In genomic region chr22:31161386-31161785, GRCh38 we compare ENCODE assay signal across 8 cellular contexts. TPM values are rescaled to one million over a fixed set of nuclear protein-coding genes. Genes with fewer than 3 reads are reported as not detected.
DNase-seq lines count a peak whose midpoint lies in the region; ATAC-seq and TF ChIP-seq lines count a peak whose summit lies in the region.

No MANE protein-coding gene starts in this region.

- H3K4me1 ChIP-seq in HEK293 (ENCODE audit: control insufficient read depth, insufficient read depth, low read length) (peaks cover 7% of the 10 kb centered on the region), iPS-18a (ENCODE audit: control insufficient read depth, low read depth, low read length) (peaks cover 4% of the 10 kb centered on the region), smooth muscle cell (ENCODE audit: low read depth) (peaks cover 10% of the 10 kb centered on the region)

- intact Hi-C loops in activated CD8-positive, alpha-beta T cell treated with anti-CD3 and anti-CD28 coated beads for 36 hours (cut with micrococcal nuclease) = no loop called here

- POLR2A ChIA-PET in HEK293 (lab: Yijun Ruan, JAX) = interaction anchor here (0.6 to 1.8 kb wide), 4 partner anchors 15 to 371 kb away, joined by 3 to 5 read pairs (median 4); partner anchors contain the start of genes INPP5J and PATZ1
- POLR2A ChIA-PET in activated CD8-positive, alpha-beta T cell treated with anti-CD3 and anti-CD28 coated beads for 36 hours (lab: Charles Lee) = interaction anchor here (1.9 to 4.6 kb wide), 3 partner anchors 9 to 50 kb away, joined by 5 to 18 read pairs (median 12); partner anchors contain the start of gene LIMK2

- H3K27ac Mint-ChIP-seq in activated CD8-positive, alpha-beta T cell treated with anti-CD3 and anti-CD28 coated beads for 36 hours = peak overlapping the region; percentile 94

- no peaks in the 10 kb centered on the region for H3K27me3 Mint-ChIP-seq in activated CD8-positive, alpha-beta T cell treated with anti-CD3 and anti-CD28 coated beads for 36 hours

- H3K4me3 Mint-ChIP-seq in activated CD8-positive, alpha-beta T cell treated with anti-CD3 and anti-CD28 coated beads for 36 hours = peak overlapping the region; percentile 94

- no peak overlapping the region for H3K27ac ChIP-seq in HEK293 (ENCODE audit: extremely low read depth, low read depth, low read length)
- H3K27ac ChIP-seq in iPS-18a (ENCODE audit: low read length) = no peak overlapping the region
- H3K27ac ChIP-seq in smooth muscle cell (ENCODE audit: low read depth) = no peak overlapping the region

- H3K9me3 Mint-ChIP-seq in activated CD8-positive, alpha-beta T cell treated with anti-CD3 and anti-CD28 coated beads for 36 hours = no peaks in the 10 kb centered on the region

- H3K4me2 ChIP-seq in smooth muscle cell = peak overlapping the region; percentile 98

- H3K9ac ChIP-seq in iPS-18a (ENCODE audit: low read length) (no peak overlapping the region), smooth muscle cell (ENCODE audit: low read depth) (no peak overlapping the region)

- H3K36me3 ChIP-seq in HEK293 (ENCODE audit: control insufficient read depth in 2 of 2, insufficient read depth in 1 of 2, low read length in 2 of 2) = peaks cover 20 to 36% of the 10 kb centered on the region in 2 experiments; a peak in 2 of 3 replicates
- no peaks in the 10 kb centered on the region for H3K36me3 ChIP-seq in iPS-18a (ENCODE audit: control insufficient read depth, low read depth, low read length)
- H3K36me3 ChIP-seq in smooth muscle cell (ENCODE audit: low read depth) = no peaks in the 10 kb centered on the region

- CTCF ChIA-PET in HEK293 (lab: Yijun Ruan, JAX) = interaction anchor here (0.6 to 1.7 kb wide), 4 partner anchors 10 to 395 kb away, joined by 4 to 6 read pairs (median 5); no protein-coding TSS in a partner anchor
- CTCF ChIA-PET in activated CD8-positive, alpha-beta T cell treated with anti-CD3 and anti-CD28 coated beads for 36 hours (lab: Charles Lee) = interaction anchor here (0.9 to 1.4 kb wide), 2 partner anchors 13 to 112 kb away, joined by 4 to 5 read pairs; no protein-coding TSS in a partner anchor

- H3F3A ChIP-seq in smooth muscle cell (ENCODE audit: low read depth) = no peaks in the 10 kb centered on the region

- H2AFZ ChIP-seq in smooth muscle cell (ENCODE audit: low read depth) = no peak overlapping the region

- peaks cover 32% of the 10 kb centered on the region for H4K20me1 ChIP-seq in smooth muscle cell (ENCODE audit: low read depth)

- H3K9me3 ChIP-seq in HEK293 (ENCODE audit: control insufficient read depth, insufficient read depth, low read depth, low read length) = no peaks in the 10 kb centered on the region
- H3K9me3 ChIP-seq in iPS-18a (ENCODE audit: control insufficient read depth, low read depth, low read length) = no peaks in the 10 kb centered on the region
- no peaks in the 10 kb centered on the region for H3K9me3 ChIP-seq in smooth muscle cell (replicated peaks; ENCODE audit: low read depth)

- TF ChIP-seq CTCF in HEK293 (tag by site-specific recombination; IDR thresholded peaks at IDR 0.05) (no peak), smooth muscle cell (IDR thresholded peaks at IDR 0.05; ENCODE audit: borderline replicate concordance, insufficient read depth, poor library complexity, severe bottlenecking) (no peak)
- no peak for TF ChIP-seq CTCF in activated CD8-positive, alpha-beta T cell treated with anti-CD3 and anti-CD28 coated beads for 36 hours (IDR thresholded peaks at IDR 0.05)

- peaks cover 36% of the 10 kb centered on the region for H3K4me1 Mint-ChIP-seq in activated CD8-positive, alpha-beta T cell treated with anti-CD3 and anti-CD28 coated beads for 36 hours (ENCODE audit: low read depth)

- no peak for ATAC-seq in activated CD8-positive, alpha-beta T cell treated with anti-CD3 and anti-CD28 coated beads for 36 hours
- ATAC-seq in HG02938 (IDR thresholded peaks at IDR 0.05; ENCODE audit: unreplicated experiment) = no peak
- no peak for ATAC-seq in HG03432 (IDR thresholded peaks at IDR 0.05; ENCODE audit: unreplicated experiment)
- ATAC-seq in GM21381 (IDR thresholded peaks at IDR 0.05; ENCODE audit: unreplicated experiment) = no peak
- ATAC-seq in GM19328 (IDR thresholded peaks at IDR 0.05; ENCODE audit: unreplicated experiment) = no peak

- peaks cover 30% of the 10 kb centered on the region for H3K27me3 ChIP-seq in iPS-18a (ENCODE audit: control insufficient read depth, insufficient read depth, low read length)
- H3K27me3 ChIP-seq in smooth muscle cell (ENCODE audit: low read depth) = peaks cover 7% of the 10 kb centered on the region

- H3K36me3 Mint-ChIP-seq in activated CD8-positive, alpha-beta T cell treated with anti-CD3 and anti-CD28 coated beads for 36 hours (ENCODE audit: low read depth) = peaks cover 10% of the 10 kb centered on the region

- H3K4me3 ChIP-seq in HEK293 (ENCODE audit: low read depth, low read length) (no peak overlapping the region; the same call in 1 of the 2 replicates), iPS-18a (ENCODE audit: low read length) (peak overlapping the region; percentile 97), smooth muscle cell (peak overlapping the region; percentile 78)

- H3K79me2 ChIP-seq in smooth muscle cell (ENCODE audit: low read depth) = peaks cover 61% of the 10 kb centered on the region

- DNase-seq in activated CD8-positive, alpha-beta T cell treated with anti-CD3 and anti-CD28 coated beads for 36 hours = no peak
- DNase-seq in smooth muscle cell (lab: John Stamatoyannopoulos, UW; ENCODE audit: unreplicated experiment) = no peak

TF ChIP-seq in HEK293, 187 proteins besides CTCF, POLR2A, EP300 and RAD21 (continues in another document):
- TF ChIP-seq, protein P1, sequence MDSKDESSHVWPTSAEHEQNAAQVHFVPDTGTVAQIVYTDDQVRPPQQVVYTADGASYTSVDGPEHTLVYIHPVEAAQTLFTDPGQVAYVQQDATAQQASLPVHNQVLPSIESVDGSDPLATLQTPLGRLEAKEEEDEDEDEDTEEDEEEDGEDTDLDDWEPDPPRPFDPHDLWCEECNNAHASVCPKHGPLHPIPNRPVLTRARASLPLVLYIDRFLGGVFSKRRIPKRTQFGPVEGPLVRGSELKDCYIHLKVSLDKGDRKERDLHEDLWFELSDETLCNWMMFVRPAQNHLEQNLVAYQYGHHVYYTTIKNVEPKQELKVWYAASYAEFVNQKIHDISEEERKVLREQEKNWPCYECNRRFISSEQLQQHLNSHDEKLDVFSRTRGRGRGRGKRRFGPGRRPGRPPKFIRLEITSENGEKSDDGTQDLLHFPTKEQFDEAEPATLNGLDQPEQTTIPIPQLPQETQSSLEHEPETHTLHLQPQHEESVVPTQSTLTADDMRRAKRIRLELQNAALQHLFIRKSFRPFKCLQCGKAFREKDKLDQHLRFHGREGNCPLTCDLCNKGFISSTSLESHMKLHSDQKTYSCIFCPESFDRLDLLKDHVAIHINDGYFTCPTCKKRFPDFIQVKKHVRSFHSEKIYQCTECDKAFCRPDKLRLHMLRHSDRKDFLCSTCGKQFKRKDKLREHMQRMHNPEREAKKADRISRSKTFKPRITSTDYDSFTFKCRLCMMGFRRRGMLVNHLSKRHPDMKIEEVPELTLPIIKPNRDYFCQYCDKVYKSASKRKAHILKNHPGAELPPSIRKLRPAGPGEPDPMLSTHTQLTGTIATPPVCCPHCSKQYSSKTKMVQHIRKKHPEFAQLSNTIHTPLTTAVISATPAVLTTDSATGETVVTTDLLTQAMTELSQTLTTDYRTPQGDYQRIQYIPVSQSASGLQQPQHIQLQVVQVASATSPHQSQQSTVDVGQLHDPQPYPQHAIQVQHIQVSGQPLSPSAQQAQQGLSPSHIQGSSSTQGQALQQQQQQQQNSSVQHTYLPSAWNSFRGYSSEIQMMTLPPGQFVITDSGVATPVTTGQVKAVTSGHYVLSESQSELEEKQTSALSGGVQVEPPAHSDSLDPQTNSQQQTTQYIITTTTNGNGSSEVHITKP (tag by site-specific recombination; IDR thresholded peaks at IDR 0.05) = peak; percentile 88

RNA-seq across cellular contexts. Expression of gene RNF185, which starts 1.4 kb away (rescaled TPM):
- 10 to 100 TPM; 14.3 to 14.6 TPM for total RNA-seq in activated CD8-positive, alpha-beta T cell treated with anti-CD3 and anti-CD28 coated beads for 36 hours
- 39.8 and 40.2 TPM in 2 replicates for total RNA-seq in smooth muscle cell
- polyA plus RNA-seq in smooth muscle cell = 41.8 and 45.0 TPM in 2 replicates

RNA-seq across cellular contexts. Expression of gene PLA2G3, which starts 21.1 kb away (rescaled TPM):
- not detected for total RNA-seq in activated CD8-positive, alpha-beta T cell treated with anti-CD3 and anti-CD28 coated beads for 36 hours
- 0.04 and 0.09 TPM in 2 replicates for total RNA-seq in smooth muscle cell
- polyA plus RNA-seq in smooth muscle cell = 0.80 TPM in 1 of 2 replicates, not detected in the other

RNA-seq across cellular contexts. Expression of gene INPP5J, which starts 38.6 kb away (rescaled TPM):
- under 1 TPM; 0.09 to 0.29 TPM for total RNA-seq in activated CD8-positive, alpha-beta T cell treated with anti-CD3 and anti-CD28 coated beads for 36 hours
- total RNA-seq in smooth muscle cell = 1.2 TPM in 2 replicates
- 0.66 and 2.1 TPM in 2 replicates for polyA plus RNA-seq in smooth muscle cell

RNA-seq across cellular contexts. Expression of gene LIMK2, which starts 50.7 kb away (rescaled TPM):
- total RNA-seq in activated CD8-positive, alpha-beta T cell treated with anti-CD3 and anti-CD28 coated beads for 36 hours = 10 to 100 TPM; 23.2 to 25.5 TPM
- 126 and 147 TPM in 2 replicates for total RNA-seq in smooth muscle cell
- polyA plus RNA-seq in smooth muscle cell = 85.7 and 141 TPM in 2 replicates

RNA-seq across cellular contexts. Expression of gene SELENOM, which starts 54.0 kb away (rescaled TPM):
- 1 to 10 TPM; 3.6 to 5.8 TPM for total RNA-seq in activated CD8-positive, alpha-beta T cell treated with anti-CD3 and anti-CD28 coated beads for 36 hours
- 450 and 487 TPM in 2 replicates for total RNA-seq in smooth muscle cell
- polyA plus RNA-seq in smooth muscle cell = 547 and 600 TPM in 2 replicates
